ENCODE assay signal across 8 cellular contexts in the genomic region with DNA sequence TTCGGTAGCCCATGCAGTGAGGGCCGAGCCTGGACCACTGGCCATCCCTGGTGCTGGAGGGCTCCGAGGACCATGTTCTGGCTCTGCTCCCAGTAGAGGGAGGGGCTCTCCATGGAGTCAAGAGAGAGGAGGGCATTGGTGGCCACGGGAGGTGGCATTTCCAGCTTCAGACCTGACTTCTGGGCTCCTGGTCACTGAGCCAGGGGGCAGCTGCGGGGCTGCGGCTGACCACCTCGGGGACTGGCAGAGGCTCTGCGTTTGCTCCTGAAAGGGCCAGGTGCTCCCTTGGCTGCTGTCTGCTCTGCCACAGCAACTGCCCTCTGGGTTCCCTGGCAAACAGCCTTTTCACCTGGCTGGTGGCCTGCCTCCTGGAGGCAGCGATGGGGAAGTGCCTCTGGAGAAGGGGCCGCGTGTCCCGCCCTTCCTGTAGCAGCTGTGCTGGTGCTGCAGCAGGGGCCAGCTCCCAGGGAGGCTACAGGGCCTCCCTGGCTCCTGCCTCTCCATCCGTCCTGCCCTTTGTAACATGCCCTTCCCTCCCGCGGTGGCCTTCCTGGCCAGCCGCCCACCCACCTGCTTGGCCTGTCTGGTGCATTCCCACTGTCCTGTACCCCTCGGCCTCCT.
DNase-seq lines count a peak whose midpoint lies in the region; ATAC-seq and TF ChIP-seq lines count a peak whose summit lies in the region.

No MANE protein-coding gene starts in this region.

- peaks cover 50% of the 10 kb centered on the region for H3K27me3 ChIP-seq in cardiac muscle cell

- no peaks in the 10 kb centered on the region for H3K4me1 Mint-ChIP-seq in type B pancreatic cell (ENCODE audit: unreplicated experiment)

- H3K4me3 Mint-ChIP-seq in type B pancreatic cell = no peak overlapping the region

- no peak overlapping the region for H3K4me3 ChIP-seq in cardiac muscle cell

- H3K4me1 ChIP-seq in cardiac muscle cell (ENCODE audit: low read depth) = no peaks in the 10 kb centered on the region

- no peaks in the 10 kb centered on the region for H3K36me3 ChIP-seq in cardiac muscle cell

- no peak overlapping the region for H3K27ac Mint-ChIP-seq in type B pancreatic cell

- H3K9me3 ChIP-seq in cardiac muscle cell (ENCODE audit: low read depth) = no peaks in the 10 kb centered on the region

- H3K36me3 Mint-ChIP-seq in type B pancreatic cell = no peaks in the 10 kb centered on the region

- intact Hi-C loops in left cardiac atrium (cut with DNase I) (no loop called here), left ventricle myocardium superior (cut with micrococcal nuclease) (no loop called here)

- H3K27ac ChIP-seq in cardiac muscle cell = no peak overlapping the region

- DNase-seq in cardiac muscle cell (ENCODE audit: low read depth in 1 of 2, low spot score in 1 of 2) = peak; percentile 2 to 46
- no peak for DNase-seq in left cardiac atrium
- peak; percentile 6 for DNase-seq in NOMO-1 treated with dmso at 0.1 percent for 144 hours (lab: John Stamatoyannopoulos, UW; ENCODE audit: unreplicated experiment)
- no peak for DNase-seq in left ventricle myocardium superior
- DNase-seq in type B pancreatic cell (ENCODE audit: extremely low spot score, unreplicated experiment) = no peak
- no peak for DNase-seq in NK-92 treated with Interleukin-12 subunit alpha and Interleukin-12 subunit beta, amount 100 ng/mL, for 24 hours (lab: John Stamatoyannopoulos, UW)
- no peak for DNase-seq in hippocampal formation (lab: John Stamatoyannopoulos, UW)

- TF ChIP-seq CTCF in cardiac muscle cell (IDR thresholded peaks at IDR 0.05; ENCODE audit: low read depth, low read length) (peak; percentile 22), type B pancreatic cell (conservative IDR thresholded peaks at IDR 0.05) (peak; percentile 65)

- ATAC-seq in left cardiac atrium (no peak), left ventricle myocardium superior (peak; percentile 19), HG03432 (IDR thresholded peaks at IDR 0.05; ENCODE audit: unreplicated experiment) (no peak)

- peaks cover 56% of the 10 kb centered on the region for H3K27me3 Mint-ChIP-seq in type B pancreatic cell

- H3K9me3 Mint-ChIP-seq in type B pancreatic cell = no peaks in the 10 kb centered on the region

Comparison
In these comparisons a context has a peak if more than half of its experiments do, and no peak if none do; other contexts are left out.
1. DNase-seq: peak in cardiac muscle cell (2 of 2) and NOMO-1 treated with dmso at 0.1 percent for 144 hours (single experiment); none in left cardiac atrium (single experiment), left ventricle myocardium superior (single experiment), type B pancreatic cell (single experiment), NK-92 treated with Interleukin-12 subunit alpha and Interleukin-12 subunit beta, amount 100 ng/mL, for 24 hours (single experiment) and hippocampal formation (0 of 2).